Comparison of ENCODE assay signal across 8 cellular contexts in genomic region chr3:170154569-170155143, GRCh38. TPM values are rescaled to one million over a fixed set of nuclear protein-coding genes. Genes with fewer than 3 reads are reported as not detected.
DNase-seq lines count a peak whose midpoint lies in the region; ATAC-seq and TF ChIP-seq lines count a peak whose summit lies in the region.

No MANE protein-coding gene starts in this region.

- no TSS peak for BruUV-seq in MCF 10A (replicated peaks; lab: Mats Ljungman, UMichigan)

- H3K4me3 ChIP-seq in breast epithelium (no peak overlapping the region), SJCRH30 (no peak overlapping the region)

- TF ChIP-seq CTCF in MCF 10A (IDR thresholded peaks at IDR 0.05; ENCODE audit: unreplicated experiment) (no peak), breast epithelium (IDR thresholded peaks at IDR 0.05) (no peak), osteocyte (IDR thresholded peaks at IDR 0.05) (no peak)

- no peaks in the 10 kb centered on the region for H3K9me3 ChIP-seq in breast epithelium
- no peaks in the 10 kb centered on the region for H3K9me3 ChIP-seq in SJCRH30 (replicated peaks)

- H3K27me3 Mint-ChIP-seq in MCF 10A (ENCODE audit: insufficient read depth, unreplicated experiment) (no peaks in the 10 kb centered on the region), osteocyte (ENCODE audit: unreplicated experiment) (no peaks in the 10 kb centered on the region)

- H3K4me3 Mint-ChIP-seq in MCF 10A (ENCODE audit: unreplicated experiment) (no peak overlapping the region), osteocyte (ENCODE audit: unreplicated experiment) (peak overlapping the region; percentile 3)

- no peaks in the 10 kb centered on the region for H3K36me3 ChIP-seq in breast epithelium
- peaks cover 26% of the 10 kb centered on the region for H3K36me3 ChIP-seq in SJCRH30

- peak overlapping the region in 1 of 2 donors; percentile 8 for H3K27ac ChIP-seq in breast epithelium
- H3K27ac ChIP-seq in SJCRH30: no peak overlapping the region

- no peaks in the 10 kb centered on the region for H3K4me1 ChIP-seq in breast epithelium
- no peaks in the 10 kb centered on the region for H3K4me1 ChIP-seq in SJCRH30

- POLR2A ChIA-PET in MCF 10A (lab: Yijun Ruan, JAX): interaction anchor here (0.6 to 0.7 kb wide), 4 partner anchors 27 to 1392 kb away, joined by 3 read pairs; partner anchors contain the start of gene PHC3

- CTCF ChIA-PET in MCF 10A (lab: Yijun Ruan, JAX): interaction anchor here (0.6 to 1.1 kb wide), 2 partner anchors 37 to 655 kb away, joined by 4 to 5 read pairs; no protein-coding TSS in a partner anchor

- intact Hi-C loops in MCF 10A (cut with micrococcal nuclease): no loop called here
- intact Hi-C loops in breast epithelium (cut with DNase I; ENCODE audit: low total_unique reads): no loop called here

- peaks cover 19% of the 10 kb centered on the region for H3K4me1 Mint-ChIP-seq in MCF 10A (ENCODE audit: insufficient read depth, unreplicated experiment)
- peaks cover 30% of the 10 kb centered on the region for H3K4me1 Mint-ChIP-seq in osteocyte (ENCODE audit: unreplicated experiment)

- ATAC-seq in HG03060 (IDR thresholded peaks at IDR 0.05; ENCODE audit: low read depth, unreplicated experiment) (peak; percentile 91), SK-N-SH treated with all-trans-retinoic acid at 6 μM for 48 hours (peak; percentile 70)

- H3K9me3 Mint-ChIP-seq in MCF 10A (ENCODE audit: unreplicated experiment): no peaks in the 10 kb centered on the region
- H3K9me3 Mint-ChIP-seq in osteocyte (ENCODE audit: unreplicated experiment): peaks cover 4% of the 10 kb centered on the region

- DNase-seq in MCF 10A (ENCODE audit: unreplicated experiment): no peak
- no peak for DNase-seq in breast epithelium (ENCODE audit: low spot score in 2 of 2)
- no peak for DNase-seq in osteocyte (ENCODE audit: extremely low spot score, unreplicated experiment)
- no peak for DNase-seq in NCI-H69 (lab: John Stamatoyannopoulos, UW)
- DNase-seq in SJCRH30: no peak
- DNase-seq in NCI-H446 treated with DMSO at 0.1 percent for 48 hours (lab: John Stamatoyannopoulos, UW): no peak

- TF ChIP-seq POLR2A in breast epithelium (IDR thresholded peaks at IDR 0.05): no peak

- H3K36me3 Mint-ChIP-seq in MCF 10A (ENCODE audit: insufficient read depth, unreplicated experiment) (peaks cover 81% of the 10 kb centered on the region), osteocyte (ENCODE audit: unreplicated experiment) (peaks cover 23% of the 10 kb centered on the region)

- H3K27me3 ChIP-seq in breast epithelium: no peaks in the 10 kb centered on the region
- H3K27me3 ChIP-seq in SJCRH30: no peaks in the 10 kb centered on the region

- H3K27ac Mint-ChIP-seq in MCF 10A (ENCODE audit: low read depth, unreplicated experiment) (peak overlapping the region; percentile 3), osteocyte (ENCODE audit: unreplicated experiment) (peak overlapping the region; percentile 47)

TF ChIP-seq in SK-N-SH treated with all-trans-retinoic acid at 6 μM for 48 hours, 23 proteins besides CTCF, POLR2A, EP300 and RAD21:
- no peak for TF ChIP-seq CSRNP3 (CRISPR knock-in tag; IDR thresholded peaks at IDR 0.05)
- TF ChIP-seq TSHZ2 (CRISPR knock-in tag; IDR thresholded peaks at IDR 0.05): no peak
- TF ChIP-seq ISL1 (CRISPR knock-in tag; IDR thresholded peaks at IDR 0.05): no peak
- TF ChIP-seq ZNF8 (CRISPR knock-in tag; IDR thresholded peaks at IDR 0.05): no peak
- TF ChIP-seq TOX (CRISPR knock-in tag; IDR thresholded peaks at IDR 0.05; ENCODE audit: borderline replicate concordance): no peak
- TF ChIP-seq PPARA (CRISPR knock-in tag; IDR thresholded peaks at IDR 0.05; ENCODE audit: borderline replicate concordance): no peak
- TF ChIP-seq ZFP3 (CRISPR knock-in tag; IDR thresholded peaks at IDR 0.05): no peak
- TF ChIP-seq GLIS3 (CRISPR knock-in tag; IDR thresholded peaks at IDR 0.05): no peak
- TF ChIP-seq POU6F1 (CRISPR knock-in tag; IDR thresholded peaks at IDR 0.05; ENCODE audit: borderline replicate concordance, low read depth): no peak

RNA-seq across cellular contexts. Expression of gene PHC3, which starts 26.9 kb away (rescaled TPM):
- total RNA-seq in MCF 10A (2022) (54.3 and 65.3 TPM in 2 replicates), breast epithelium (100 to 1,000 TPM in 1 of 3 donors, 10 to 100 TPM in 2; 65.1 to 117 (median 87.2) TPM), osteocyte (52.3 and 63.8 TPM in 2 replicates)
- 29.8 and 33.2 TPM in 2 replicates for total RNA-seq in SJCRH30 (2014; rRNA removed; shearing (Covaris generic))
